In genomic region chr2:196534533-196534932, GRCh38 we compare ENCODE assay signal across 2 cellular contexts.
TF ChIP-seq lines count a peak whose summit lies in the region.

No MANE protein-coding gene starts in this region.

TF ChIP-seq in WTC11, 78 proteins besides CTCF, POLR2A, EP300 and RAD21:
- TF ChIP-seq ZNF219 (CRISPR knock-in tag; IDR thresholded peaks at IDR 0.05; ENCODE audit: borderline replicate concordance) (no peak), NR3C1 (CRISPR knock-in tag; conservative IDR thresholded peaks at IDR 0.05; ENCODE audit: low read depth) (no peak), ZNF512 (CRISPR knock-in tag; IDR thresholded peaks at IDR 0.05; ENCODE audit: borderline replicate concordance) (no peak), ZBTB43 (CRISPR knock-in tag; IDR thresholded peaks at IDR 0.05) (no peak), SOX15 (CRISPR knock-in tag; IDR thresholded peaks at IDR 0.05) (no peak), CREM (CRISPR knock-in tag; IDR thresholded peaks at IDR 0.05) (no peak), GTF2I (CRISPR knock-in tag; conservative IDR thresholded peaks at IDR 0.05) (no peak), ZNF317 (CRISPR knock-in tag; IDR thresholded peaks at IDR 0.05; ENCODE audit: borderline replicate concordance, low read depth) (no peak), HMGXB4 (CRISPR knock-in tag; IDR thresholded peaks at IDR 0.05) (no peak), NFATC4 (CRISPR knock-in tag; IDR thresholded peaks at IDR 0.05) (no peak), ATF6 (CRISPR knock-in tag; IDR thresholded peaks at IDR 0.05) (no peak)

TF ChIP-seq in HepG2, 621 proteins besides CTCF, POLR2A, EP300 and RAD21:
- TF ChIP-seq SMAD3 (CRISPR knock-in tag; IDR thresholded peaks at IDR 0.05) (no peak), TARDBP (CRISPR knock-in tag; IDR thresholded peaks at IDR 0.05) (no peak), PAX8 (CRISPR knock-in tag; IDR thresholded peaks at IDR 0.05; ENCODE audit: borderline replicate concordance) (no peak), EEA1 (CRISPR knock-in tag; IDR thresholded peaks at IDR 0.05; ENCODE audit: borderline replicate concordance) (no peak), FOXA3 (CRISPR knock-in tag; IDR thresholded peaks at IDR 0.05) (no peak), FOSL1 (CRISPR knock-in tag; IDR thresholded peaks at IDR 0.05; ENCODE audit: borderline replicate concordance) (no peak), ZNF503 (CRISPR knock-in tag; IDR thresholded peaks at IDR 0.05) (no peak), LRRFIP1 (CRISPR knock-in tag; conservative IDR thresholded peaks at IDR 0.05) (no peak), ZNF530 (CRISPR knock-in tag; IDR thresholded peaks at IDR 0.05; ENCODE audit: low read depth) (no peak), ZNF781 (CRISPR knock-in tag; IDR thresholded peaks at IDR 0.05; ENCODE audit: borderline replicate concordance, not compliant biosample characterization) (no peak), ZBTB39 (CRISPR knock-in tag; IDR thresholded peaks at IDR 0.05) (no peak), U2AF2 (IDR thresholded peaks at IDR 0.05; ENCODE audit: low read depth, low read length) (no peak), TFAP4 (IDR thresholded peaks at IDR 0.05; ENCODE audit: borderline replicate concordance, low read depth) (no peak), RARA (CRISPR knock-in tag; IDR thresholded peaks at IDR 0.05) (no peak), TFE3 (CRISPR knock-in tag; IDR thresholded peaks at IDR 0.05) (no peak)
